Comparison of ENCODE assay signal across 9 cellular contexts in the genomic region with DNA sequence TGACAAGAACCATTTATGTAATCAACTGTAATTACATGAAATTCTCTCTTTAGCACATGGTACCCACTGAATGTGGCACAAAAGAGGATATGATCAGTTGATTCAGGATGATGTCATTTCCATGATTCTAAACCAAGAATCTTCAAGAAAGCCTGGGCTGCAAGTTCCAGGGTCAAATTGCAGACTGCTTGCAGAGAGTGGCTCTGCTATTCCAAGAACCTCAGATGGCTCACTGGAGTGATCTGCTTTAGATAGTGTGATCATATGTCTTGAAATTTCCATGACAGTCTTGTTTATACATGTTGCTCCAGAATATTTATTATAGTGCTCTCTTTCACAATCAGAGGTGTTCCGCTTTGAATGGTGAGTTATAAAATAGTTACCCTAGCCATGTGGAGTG.
A peak's percentile ranks its signal among the peaks of the same experiment; 100 is the strongest.
DNase-seq lines count a peak whose midpoint lies in the region; ATAC-seq, FAIRE-seq and TF ChIP-seq lines count a peak whose summit lies in the region.
"Had no signal": no experiment of that assay in that cellular context is flagged by ENCODE, and none has a peak within 500 bp of the region (broad histone marks: within the 10 kb centered on the region; RNA-seq: fewer than 3 reads in every experiment).

No MANE protein-coding gene starts in this region.

- H3K4me1 ChIP-seq in testis, result peaks cover 8% of the 10 kb centered on the region

- H3K36me3 Mint-ChIP-seq in memory B cell, result no peaks in the 10 kb centered on the region

- DNase-seq in H54 (ENCODE audit: insufficient read length, low spot score) (no peak), NCI-H69 (lab: John Stamatoyannopoulos, UW) (peak; percentile 70), memory B cell (ENCODE audit: low spot score in 2 of 2) (peak in 1 of 2 donors; percentile 16), testis (no peak), GOT3 (lab: John Stamatoyannopoulos, UW) (no peak), HT-29 (ENCODE audit: low spot score) (no peak)
- DNase-seq in activated naive CD4-positive, alpha-beta T cell treated with Interleukin-2 at 50 U/mL for 16 hours, result no peak

- 88 to 97% methylated on average over 1 of the region's 1 CpG for WGBS in testis, 2 donors

- H3K27ac ChIP-seq in testis, result no peak overlapping the region

- H3K27ac Mint-ChIP-seq in memory B cell, result peak overlapping the region; percentile 74

- peaks cover 19% of the 10 kb centered on the region for H3K4me1 Mint-ChIP-seq in memory B cell

- H3K4me3 Mint-ChIP-seq in memory B cell, result no peak overlapping the region

- no peaks in the 10 kb centered on the region for H3K27me3 ChIP-seq in testis

- no peaks in the 10 kb centered on the region for H3K36me3 ChIP-seq in testis (ENCODE audit: low read depth, missing control alignments)

- no peaks in the 10 kb centered on the region for H3K9me3 ChIP-seq in testis

- intact Hi-C loops in testis (cut with DNase I; ENCODE audit: low total_unique reads), result no loop called here

- H3K9me3 Mint-ChIP-seq in memory B cell, result no peaks in the 10 kb centered on the region

- H3K27me3 Mint-ChIP-seq in memory B cell, result no peaks in the 10 kb centered on the region

- TF ChIP-seq POLR2A in H54 (IDR thresholded peaks at IDR 0.05; ENCODE audit: low read depth, low read length) (no peak), testis (IDR thresholded peaks at IDR 0.05) (no peak)

- FAIRE-seq in H54 (lab: Jason Lieb, UNC), result peak; percentile 74

- ATAC-seq in GM18499 (IDR thresholded peaks at IDR 0.05; ENCODE audit: insufficient read depth, unreplicated experiment) (peak; percentile 67), memory B cell (ENCODE audit: low read depth) (peak; percentile 91)
- ATAC-seq: HCT116 had no signal

- H3K4me3 ChIP-seq in testis, result no peak overlapping the region

- no peak for TF ChIP-seq CTCF in testis (IDR thresholded peaks at IDR 0.05)
